1 cellular context compared by ENCODE assay signal in the genomic region with DNA sequence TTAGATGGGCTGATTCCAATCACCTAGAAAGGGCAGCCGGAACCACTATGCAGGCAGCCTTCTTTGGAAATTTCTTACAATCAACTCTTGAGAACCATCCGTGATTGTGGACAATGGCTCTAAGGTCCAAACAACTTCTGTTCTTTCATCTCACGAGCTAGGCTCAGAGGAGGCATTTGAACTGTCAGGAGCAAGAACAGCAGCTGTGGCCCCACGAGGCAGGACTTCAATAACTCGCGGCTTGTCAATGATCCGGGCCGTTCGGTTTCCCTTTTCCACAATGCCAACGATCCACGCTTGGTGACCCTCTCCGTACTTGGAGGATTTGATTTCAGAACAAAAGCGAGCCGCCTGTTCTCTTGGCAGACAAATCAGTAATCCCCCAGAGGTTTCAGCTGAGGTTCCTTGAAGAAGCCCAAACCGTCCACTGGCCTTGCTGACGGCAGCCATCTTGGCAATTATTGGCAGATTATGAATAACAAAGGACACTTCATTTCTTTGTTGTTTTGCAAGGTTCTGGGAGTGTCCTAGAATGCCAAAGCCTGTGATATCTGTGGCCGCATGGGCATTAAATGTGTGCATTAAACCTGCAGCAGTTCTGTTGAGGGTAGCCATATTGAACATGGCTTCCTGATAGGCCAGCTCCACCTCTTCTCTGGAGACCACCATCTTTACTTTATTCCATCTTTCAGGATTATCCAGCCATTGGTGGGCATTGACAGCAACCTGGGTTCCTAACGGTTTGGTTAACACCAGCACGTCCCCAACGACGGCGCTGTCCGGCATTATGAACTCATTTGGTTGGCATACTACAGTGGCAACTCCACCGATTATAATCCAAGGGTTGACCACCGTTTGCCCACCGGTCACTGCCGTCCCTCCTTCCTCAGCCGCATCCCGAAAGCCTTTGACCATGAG.
TF ChIP-seq lines count a peak whose summit lies in the region.

No MANE protein-coding gene starts in this region.

TF ChIP-seq in WTC11, 78 proteins besides CTCF, POLR2A, EP300 and RAD21 (continued from another document):
- TF ChIP-seq, protein P1, sequence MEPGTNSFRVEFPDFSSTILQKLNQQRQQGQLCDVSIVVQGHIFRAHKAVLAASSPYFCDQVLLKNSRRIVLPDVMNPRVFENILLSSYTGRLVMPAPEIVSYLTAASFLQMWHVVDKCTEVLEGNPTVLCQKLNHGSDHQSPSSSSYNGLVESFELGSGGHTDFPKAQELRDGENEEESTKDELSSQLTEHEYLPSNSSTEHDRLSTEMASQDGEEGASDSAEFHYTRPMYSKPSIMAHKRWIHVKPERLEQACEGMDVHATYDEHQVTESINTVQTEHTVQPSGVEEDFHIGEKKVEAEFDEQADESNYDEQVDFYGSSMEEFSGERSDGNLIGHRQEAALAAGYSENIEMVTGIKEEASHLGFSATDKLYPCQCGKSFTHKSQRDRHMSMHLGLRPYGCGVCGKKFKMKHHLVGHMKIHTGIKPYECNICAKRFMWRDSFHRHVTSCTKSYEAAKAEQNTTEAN (CRISPR knock-in tag; IDR thresholded peaks at IDR 0.05): no peak
- TF ChIP-seq, protein P2, sequence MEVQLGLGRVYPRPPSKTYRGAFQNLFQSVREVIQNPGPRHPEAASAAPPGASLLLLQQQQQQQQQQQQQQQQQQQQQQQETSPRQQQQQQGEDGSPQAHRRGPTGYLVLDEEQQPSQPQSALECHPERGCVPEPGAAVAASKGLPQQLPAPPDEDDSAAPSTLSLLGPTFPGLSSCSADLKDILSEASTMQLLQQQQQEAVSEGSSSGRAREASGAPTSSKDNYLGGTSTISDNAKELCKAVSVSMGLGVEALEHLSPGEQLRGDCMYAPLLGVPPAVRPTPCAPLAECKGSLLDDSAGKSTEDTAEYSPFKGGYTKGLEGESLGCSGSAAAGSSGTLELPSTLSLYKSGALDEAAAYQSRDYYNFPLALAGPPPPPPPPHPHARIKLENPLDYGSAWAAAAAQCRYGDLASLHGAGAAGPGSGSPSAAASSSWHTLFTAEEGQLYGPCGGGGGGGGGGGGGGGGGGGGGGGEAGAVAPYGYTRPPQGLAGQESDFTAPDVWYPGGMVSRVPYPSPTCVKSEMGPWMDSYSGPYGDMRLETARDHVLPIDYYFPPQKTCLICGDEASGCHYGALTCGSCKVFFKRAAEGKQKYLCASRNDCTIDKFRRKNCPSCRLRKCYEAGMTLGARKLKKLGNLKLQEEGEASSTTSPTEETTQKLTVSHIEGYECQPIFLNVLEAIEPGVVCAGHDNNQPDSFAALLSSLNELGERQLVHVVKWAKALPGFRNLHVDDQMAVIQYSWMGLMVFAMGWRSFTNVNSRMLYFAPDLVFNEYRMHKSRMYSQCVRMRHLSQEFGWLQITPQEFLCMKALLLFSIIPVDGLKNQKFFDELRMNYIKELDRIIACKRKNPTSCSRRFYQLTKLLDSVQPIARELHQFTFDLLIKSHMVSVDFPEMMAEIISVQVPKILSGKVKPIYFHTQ (CRISPR knock-in tag; IDR thresholded peaks at IDR 0.05): no peak
- TF ChIP-seq KAT7 (CRISPR knock-in tag; IDR thresholded peaks at IDR 0.05; ENCODE audit: borderline replicate concordance) (no peak), MXD4 (CRISPR knock-in tag; IDR thresholded peaks at IDR 0.05; ENCODE audit: borderline replicate concordance) (no peak), PRRX2 (CRISPR knock-in tag; IDR thresholded peaks at IDR 0.05) (no peak), ZNF263 (CRISPR knock-in tag; IDR thresholded peaks at IDR 0.05; ENCODE audit: low read depth) (no peak), FOXP1 (CRISPR knock-in tag; IDR thresholded peaks at IDR 0.05; ENCODE audit: borderline replicate concordance) (no peak; the same call in 1 of the 2 replicates), RELA (CRISPR knock-in tag; IDR thresholded peaks at IDR 0.05; ENCODE audit: borderline replicate concordance) (no peak), ZNF423 (CRISPR knock-in tag; IDR thresholded peaks at IDR 0.05) (no peak), ZNF138 (CRISPR knock-in tag; conservative IDR thresholded peaks at IDR 0.05) (no peak)
- TF ChIP-seq, protein P3, sequence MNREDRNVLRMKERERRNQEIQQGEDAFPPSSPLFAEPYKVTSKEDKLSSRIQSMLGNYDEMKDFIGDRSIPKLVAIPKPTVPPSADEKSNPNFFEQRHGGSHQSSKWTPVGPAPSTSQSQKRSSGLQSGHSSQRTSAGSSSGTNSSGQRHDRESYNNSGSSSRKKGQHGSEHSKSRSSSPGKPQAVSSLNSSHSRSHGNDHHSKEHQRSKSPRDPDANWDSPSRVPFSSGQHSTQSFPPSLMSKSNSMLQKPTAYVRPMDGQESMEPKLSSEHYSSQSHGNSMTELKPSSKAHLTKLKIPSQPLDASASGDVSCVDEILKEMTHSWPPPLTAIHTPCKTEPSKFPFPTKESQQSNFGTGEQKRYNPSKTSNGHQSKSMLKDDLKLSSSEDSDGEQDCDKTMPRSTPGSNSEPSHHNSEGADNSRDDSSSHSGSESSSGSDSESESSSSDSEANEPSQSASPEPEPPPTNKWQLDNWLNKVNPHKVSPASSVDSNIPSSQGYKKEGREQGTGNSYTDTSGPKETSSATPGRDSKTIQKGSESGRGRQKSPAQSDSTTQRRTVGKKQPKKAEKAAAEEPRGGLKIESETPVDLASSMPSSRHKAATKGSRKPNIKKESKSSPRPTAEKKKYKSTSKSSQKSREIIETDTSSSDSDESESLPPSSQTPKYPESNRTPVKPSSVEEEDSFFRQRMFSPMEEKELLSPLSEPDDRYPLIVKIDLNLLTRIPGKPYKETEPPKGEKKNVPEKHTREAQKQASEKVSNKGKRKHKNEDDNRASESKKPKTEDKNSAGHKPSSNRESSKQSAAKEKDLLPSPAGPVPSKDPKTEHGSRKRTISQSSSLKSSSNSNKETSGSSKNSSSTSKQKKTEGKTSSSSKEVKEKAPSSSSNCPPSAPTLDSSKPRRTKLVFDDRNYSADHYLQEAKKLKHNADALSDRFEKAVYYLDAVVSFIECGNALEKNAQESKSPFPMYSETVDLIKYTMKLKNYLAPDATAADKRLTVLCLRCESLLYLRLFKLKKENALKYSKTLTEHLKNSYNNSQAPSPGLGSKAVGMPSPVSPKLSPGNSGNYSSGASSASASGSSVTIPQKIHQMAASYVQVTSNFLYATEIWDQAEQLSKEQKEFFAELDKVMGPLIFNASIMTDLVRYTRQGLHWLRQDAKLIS (CRISPR knock-in tag; IDR thresholded peaks at IDR 0.05; ENCODE audit: borderline replicate concordance): no peak
